In the genomic region with DNA sequence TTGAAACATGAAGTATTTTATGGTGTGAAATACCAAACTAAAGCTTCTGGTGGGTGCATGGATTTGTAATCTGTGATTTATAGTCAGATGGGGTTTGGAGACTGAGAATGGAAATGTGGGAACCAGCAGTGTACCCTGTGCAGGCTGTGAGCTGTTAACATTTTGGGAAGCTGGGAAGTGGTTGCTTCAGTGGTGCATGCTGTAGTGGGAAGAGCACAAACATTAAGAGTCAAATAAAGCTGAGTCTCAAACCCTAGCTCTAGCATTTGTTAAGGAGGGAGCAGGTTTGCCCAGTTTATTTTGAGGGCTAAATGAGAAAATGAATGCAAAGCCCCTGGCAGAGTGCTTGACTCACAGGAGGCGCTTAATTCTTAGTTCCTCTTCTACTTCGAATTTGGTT, we compare ENCODE assay signal across 1 cellular context.
TF ChIP-seq lines count a peak whose summit lies in the region.

No MANE protein-coding gene starts in this region.

TF ChIP-seq in GM23338, 12 proteins besides CTCF, POLR2A, EP300 and RAD21 (continued from another document):
- TF ChIP-seq, protein P1, sequence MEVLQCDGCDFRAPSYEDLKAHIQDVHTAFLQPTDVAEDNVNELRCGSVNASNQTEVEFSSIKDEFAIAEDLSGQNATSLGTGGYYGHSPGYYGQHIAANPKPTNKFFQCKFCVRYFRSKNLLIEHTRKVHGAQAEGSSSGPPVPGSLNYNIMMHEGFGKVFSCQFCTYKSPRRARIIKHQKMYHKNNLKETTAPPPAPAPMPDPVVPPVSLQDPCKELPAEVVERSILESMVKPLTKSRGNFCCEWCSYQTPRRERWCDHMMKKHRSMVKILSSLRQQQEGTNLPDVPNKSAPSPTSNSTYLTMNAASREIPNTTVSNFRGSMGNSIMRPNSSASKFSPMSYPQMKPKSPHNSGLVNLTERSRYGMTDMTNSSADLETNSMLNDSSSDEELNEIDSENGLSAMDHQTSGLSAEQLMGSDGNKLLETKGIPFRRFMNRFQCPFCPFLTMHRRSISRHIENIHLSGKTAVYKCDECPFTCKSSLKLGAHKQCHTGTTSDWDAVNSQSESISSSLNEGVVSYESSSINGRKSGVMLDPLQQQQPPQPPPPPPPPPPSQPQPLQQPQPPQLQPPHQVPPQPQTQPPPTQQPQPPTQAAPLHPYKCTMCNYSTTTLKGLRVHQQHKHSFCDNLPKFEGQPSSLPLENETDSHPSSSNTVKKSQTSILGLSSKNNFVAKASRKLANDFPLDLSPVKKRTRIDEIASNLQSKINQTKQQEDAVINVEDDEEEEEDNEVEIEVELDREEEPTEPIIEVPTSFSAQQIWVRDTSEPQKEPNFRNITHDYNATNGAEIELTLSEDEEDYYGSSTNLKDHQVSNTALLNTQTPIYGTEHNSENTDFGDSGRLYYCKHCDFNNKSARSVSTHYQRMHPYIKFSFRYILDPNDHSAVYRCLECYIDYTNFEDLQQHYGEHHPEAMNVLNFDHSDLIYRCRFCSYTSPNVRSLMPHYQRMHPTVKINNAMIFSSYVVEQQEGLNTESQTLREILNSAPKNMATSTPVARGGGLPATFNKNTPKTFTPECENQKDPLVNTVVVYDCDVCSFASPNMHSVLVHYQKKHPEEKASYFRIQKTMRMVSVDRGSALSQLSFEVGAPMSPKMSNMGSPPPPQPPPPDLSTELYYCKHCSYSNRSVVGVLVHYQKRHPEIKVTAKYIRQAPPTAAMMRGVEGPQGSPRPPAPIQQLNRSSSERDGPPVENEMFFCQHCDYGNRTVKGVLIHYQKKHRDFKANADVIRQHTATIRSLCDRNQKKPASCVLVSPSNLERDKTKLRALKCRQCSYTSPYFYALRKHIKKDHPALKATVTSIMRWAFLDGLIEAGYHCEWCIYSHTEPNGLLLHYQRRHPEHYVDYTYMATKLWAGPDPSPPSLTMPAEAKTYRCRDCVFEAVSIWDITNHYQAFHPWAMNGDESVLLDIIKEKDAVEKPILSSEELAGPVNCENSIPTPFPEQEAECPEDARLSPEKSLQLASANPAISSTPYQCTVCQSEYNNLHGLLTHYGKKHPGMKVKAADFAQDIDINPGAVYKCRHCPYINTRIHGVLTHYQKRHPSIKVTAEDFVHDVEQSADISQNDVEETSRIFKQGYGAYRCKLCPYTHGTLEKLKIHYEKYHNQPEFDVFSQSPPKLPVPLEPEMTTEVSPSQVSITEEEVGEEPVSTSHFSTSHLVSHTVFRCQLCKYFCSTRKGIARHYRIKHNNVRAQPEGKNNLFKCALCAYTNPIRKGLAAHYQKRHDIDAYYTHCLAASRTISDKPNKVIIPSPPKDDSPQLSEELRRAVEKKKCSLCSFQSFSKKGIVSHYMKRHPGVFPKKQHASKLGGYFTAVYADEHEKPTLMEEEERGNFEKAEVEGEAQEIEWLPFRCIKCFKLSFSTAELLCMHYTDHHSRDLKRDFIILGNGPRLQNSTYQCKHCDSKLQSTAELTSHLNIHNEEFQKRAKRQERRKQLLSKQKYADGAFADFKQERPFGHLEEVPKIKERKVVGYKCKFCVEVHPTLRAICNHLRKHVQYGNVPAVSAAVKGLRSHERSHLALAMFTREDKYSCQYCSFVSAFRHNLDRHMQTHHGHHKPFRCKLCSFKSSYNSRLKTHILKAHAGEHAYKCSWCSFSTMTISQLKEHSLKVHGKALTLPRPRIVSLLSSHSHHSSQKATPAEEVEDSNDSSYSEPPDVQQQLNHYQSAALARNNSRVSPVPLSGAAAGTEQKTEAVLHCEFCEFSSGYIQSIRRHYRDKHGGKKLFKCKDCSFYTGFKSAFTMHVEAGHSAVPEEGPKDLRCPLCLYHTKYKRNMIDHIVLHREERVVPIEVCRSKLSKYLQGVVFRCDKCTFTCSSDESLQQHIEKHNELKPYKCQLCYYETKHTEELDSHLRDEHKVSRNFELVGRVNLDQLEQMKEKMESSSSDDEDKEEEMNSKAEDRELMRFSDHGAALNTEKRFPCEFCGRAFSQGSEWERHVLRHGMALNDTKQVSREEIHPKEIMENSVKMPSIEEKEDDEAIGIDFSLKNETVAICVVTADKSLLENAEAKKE (CRISPR knock-in tag; IDR thresholded peaks at IDR 0.05), result no peak
- no peak for TF ChIP-seq EZH2phosphoT487 (IDR thresholded peaks at IDR 0.05; ENCODE audit: unreplicated experiment)
- no peak for TF ChIP-seq STAT1 (IDR thresholded peaks at IDR 0.05; ENCODE audit: unreplicated experiment)
- no peak for TF ChIP-seq ZNF331 (CRISPR knock-in tag; IDR thresholded peaks at IDR 0.05; ENCODE audit: low read depth)
- no peak for TF ChIP-seq REST (IDR thresholded peaks at IDR 0.05; ENCODE audit: unreplicated experiment)
- TF ChIP-seq, protein P2, sequence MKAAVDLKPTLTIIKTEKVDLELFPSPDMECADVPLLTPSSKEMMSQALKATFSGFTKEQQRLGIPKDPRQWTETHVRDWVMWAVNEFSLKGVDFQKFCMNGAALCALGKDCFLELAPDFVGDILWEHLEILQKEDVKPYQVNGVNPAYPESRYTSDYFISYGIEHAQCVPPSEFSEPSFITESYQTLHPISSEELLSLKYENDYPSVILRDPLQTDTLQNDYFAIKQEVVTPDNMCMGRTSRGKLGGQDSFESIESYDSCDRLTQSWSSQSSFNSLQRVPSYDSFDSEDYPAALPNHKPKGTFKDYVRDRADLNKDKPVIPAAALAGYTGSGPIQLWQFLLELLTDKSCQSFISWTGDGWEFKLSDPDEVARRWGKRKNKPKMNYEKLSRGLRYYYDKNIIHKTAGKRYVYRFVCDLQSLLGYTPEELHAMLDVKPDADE (IDR thresholded peaks at IDR 0.05), result no peak
- no peak for TF ChIP-seq ZNF114 (CRISPR knock-in tag; IDR thresholded peaks at IDR 0.05)
- no peak for TF ChIP-seq POLR2AphosphoS5 (IDR thresholded peaks at IDR 0.05; ENCODE audit: low read depth)
- TF ChIP-seq EZH2 (IDR thresholded peaks at IDR 0.05; ENCODE audit: low read depth, unreplicated experiment), result no peak
- no peak for TF ChIP-seq CREB1 (CRISPR knock-in tag; IDR thresholded peaks at IDR 0.05; ENCODE audit: low read depth)
- no peak for TF ChIP-seq JUNB (IDR thresholded peaks at IDR 0.05; ENCODE audit: unreplicated experiment)
